1 cellular context compared by ENCODE assay signal in genomic region chr6:31528307-31528777, GRCh38.
A peak's percentile ranks its signal among the peaks of the same experiment; 100 is the strongest.
TF ChIP-seq lines count a peak whose summit lies in the region.

No MANE protein-coding gene starts in this region.

TF ChIP-seq in K562, 482 proteins besides CTCF, POLR2A, EP300 and RAD21:
- TF ChIP-seq POLR2AphosphoS2 (IDR thresholded peaks at IDR 0.05; ENCODE audit: low read length) (no peak), HMBOX1 (IDR thresholded peaks at IDR 0.05) (peak; percentile 73), GABPB2 (CRISPR knock-in tag; conservative IDR thresholded peaks at IDR 0.05) (no peak), ARID3A (IDR thresholded peaks at IDR 0.05; ENCODE audit: borderline replicate concordance, low read depth, low read length) (no peak), FOXA1 (IDR thresholded peaks at IDR 0.05; ENCODE audit: borderline replicate concordance) (no peak), SNIP1 (IDR thresholded peaks at IDR 0.05; ENCODE audit: low read depth) (no peak), ETS1 (conservative IDR thresholded peaks at IDR 0.05; ENCODE audit: control insufficient read depth, low read depth, low read length) (no peak), XRCC5 (IDR thresholded peaks at IDR 0.05; ENCODE audit: low read depth, low read length) (0 out of 2 replicates have a peak, but pooled peaks have one; percentile 57), NRF1 (conservative IDR thresholded peaks at IDR 0.05 in 1 of 2, IDR thresholded peaks at IDR 0.05 in 1 of 2) (peak; percentile 46 to 65), CTBP1 (IDR thresholded peaks at IDR 0.05; ENCODE audit: borderline replicate concordance) (peak; percentile 13; the same call in 1 of the 2 replicates), JUND (IDR thresholded peaks at IDR 0.05; ENCODE audit: borderline replicate concordance, low read depth, low read length) (no peak), JUND (tag; IDR thresholded peaks at IDR 0.05; ENCODE audit: borderline replicate concordance, low read depth, low read length) (no peak), ZBED1 (IDR thresholded peaks at IDR 0.05) (no peak), CHD4 (IDR thresholded peaks at IDR 0.05; ENCODE audit: insufficient read depth, insufficient replicate concordance, low read depth, low read length, poor library complexity, severe bottlenecking) (no peak), ADNP (tag; IDR thresholded peaks at IDR 0.05) (no peak), SFPQ (IDR thresholded peaks at IDR 0.05; ENCODE audit: low read depth, low read length) (no peak), NFIX (CRISPR knock-in tag; IDR thresholded peaks at IDR 0.05; ENCODE audit: low read depth) (no peak)
